In genomic region chr9:135066291-135066690, GRCh38 we compare ENCODE assay signal across 17 cellular contexts. TPM values are rescaled to one million over a fixed set of nuclear protein-coding genes. Genes with fewer than 3 reads are reported as not detected.
A peak's percentile ranks its signal among the peaks of the same experiment; 100 is the strongest.
DNase-seq lines count a peak whose midpoint lies in the region; ATAC-seq and TF ChIP-seq lines count a peak whose summit lies in the region.
"Had no signal": no experiment of that assay in that cellular context is flagged by ENCODE, and none has a peak within 500 bp of the region (broad histone marks: within the 10 kb centered on the region; RNA-seq: fewer than 3 reads in every experiment).

No MANE protein-coding gene starts in this region.

- no peak overlapping the region for H3K27ac ChIP-seq in neuronal stem cell (replicated peaks; ENCODE audit: low read length)
- no peak overlapping the region for H3K27ac ChIP-seq in upper lobe of right lung
- H3K27ac ChIP-seq in trophoblast cell (ENCODE audit: low read depth, low read length) = no peak overlapping the region
- H3K27ac ChIP-seq: BLaER1 had no signal

- H3K4me1 ChIP-seq in neuronal stem cell (ENCODE audit: control insufficient read depth in 2 of 2, insufficient read depth in 1 of 2, low read depth in 1 of 2, low read length in 2 of 2) = peaks cover 0 to 13% of the 10 kb centered on the region in 2 donors
- no peaks in the 10 kb centered on the region for H3K4me1 ChIP-seq in upper lobe of right lung
- H3K4me1 ChIP-seq in trophoblast cell (ENCODE audit: control insufficient read depth in 1 of 2, insufficient read depth in 2 of 2, low read length in 2 of 2) = no peaks in the 10 kb centered on the region
- H3K4me1 ChIP-seq: BLaER1 had no signal

- H3K36me3 Mint-ChIP-seq in activated T-cell treated with anti-CD3 and anti-CD28 coated beads, Interleukin-2, amount 50 U/mL, for 24 hours (ENCODE audit: low read depth) = no peaks in the 10 kb centered on the region
- peaks cover 2% of the 10 kb centered on the region for H3K36me3 Mint-ChIP-seq in chondrocyte (ENCODE audit: low read depth)
- H3K36me3 Mint-ChIP-seq: CD4-positive, CD25-positive, alpha-beta regulatory T cell had no signal

- H3K4ac ChIP-seq in neuronal stem cell (ENCODE audit: low read length) = no peak overlapping the region
- H3K4ac ChIP-seq in trophoblast cell (ENCODE audit: low read depth, low read length) = no peak overlapping the region

- H3K18ac ChIP-seq in neuronal stem cell (ENCODE audit: low read length) (no peak overlapping the region), trophoblast cell (ENCODE audit: low read length) (no peak overlapping the region)

- no peak overlapping the region for H3K23ac ChIP-seq in neuronal stem cell (ENCODE audit: low read depth, low read length, poor library complexity)
- H3K23ac ChIP-seq in trophoblast cell (ENCODE audit: low read length) = no peak overlapping the region

- H4K91ac ChIP-seq in neuronal stem cell (ENCODE audit: low read depth, low read length, poor library complexity) (no peak overlapping the region), trophoblast cell (ENCODE audit: low read depth, low read length) (no peak overlapping the region)

- no peak overlapping the region for H3K4me3 ChIP-seq in neuronal stem cell (ENCODE audit: low read length in 2 of 2)
- H3K4me3 ChIP-seq in upper lobe of right lung = no peak overlapping the region
- no peak overlapping the region for H3K4me3 ChIP-seq in trophoblast cell (ENCODE audit: low read depth, low read length)
- H3K4me3 ChIP-seq: BLaER1, GM23338 had no signal

- H3K36me3 ChIP-seq in neuronal stem cell (replicated peaks in 1 of 2; ENCODE audit: control insufficient read depth in 2 of 2, insufficient read depth in 2 of 2, low read length in 2 of 2) = no peaks in the 10 kb centered on the region
- H3K36me3 ChIP-seq in upper lobe of right lung = no peaks in the 10 kb centered on the region
- H3K36me3 ChIP-seq in trophoblast cell (ENCODE audit: control insufficient read depth in 1 of 2, insufficient read depth in 2 of 2, low read length in 2 of 2) = no peaks in the 10 kb centered on the region
- H3K36me3 ChIP-seq: BLaER1 had no signal

- no peaks in the 10 kb centered on the region for H3K79me2 ChIP-seq in trophoblast cell (ENCODE audit: control insufficient read depth, insufficient read depth, low read length, poor library complexity)

- WGBS in neuronal stem cell (ENCODE audit: extremely low coverage in 2 of 2, insufficient read length in 2 of 2, insufficient replicate concordance in 1 of 2), 2 donors = no CpG with 5 or more reads among the region's 7 CpGs
- WGBS in trophoblast cell (ENCODE audit: extremely low coverage, insufficient coverage, insufficient read length) = no CpG with 5 or more reads among the region's 7 CpGs

- H3K14ac ChIP-seq in neuronal stem cell (ENCODE audit: low read length) = no peak overlapping the region
- no peak overlapping the region for H3K14ac ChIP-seq in trophoblast cell (ENCODE audit: low read length)

- H4K8ac ChIP-seq in neuronal stem cell (ENCODE audit: low read depth, low read length) (no peak overlapping the region), trophoblast cell (ENCODE audit: low read depth, low read length) (no peak overlapping the region)

- H2BK5ac ChIP-seq in neuronal stem cell (ENCODE audit: low read length) = no peak overlapping the region
- no peak overlapping the region for H2BK5ac ChIP-seq in trophoblast cell (ENCODE audit: low read depth, low read length, poor library complexity)

- H2BK12ac ChIP-seq in neuronal stem cell (ENCODE audit: low read length) (peak overlapping the region; percentile 76), trophoblast cell (ENCODE audit: low read length) (no peak overlapping the region)

- peaks cover 17% of the 10 kb centered on the region for H3K9me3 Mint-ChIP-seq in activated T-cell treated with anti-CD3 and anti-CD28 coated beads, Interleukin-2, amount 50 U/mL, for 24 hours
- peaks cover 6% of the 10 kb centered on the region for H3K9me3 Mint-ChIP-seq in chondrocyte (ENCODE audit: low read depth)

- H3K27me3 Mint-ChIP-seq in activated T-cell treated with anti-CD3 and anti-CD28 coated beads, Interleukin-2, amount 50 U/mL, for 24 hours = peaks cover 49% of the 10 kb centered on the region
- peaks cover 55% of the 10 kb centered on the region for H3K27me3 Mint-ChIP-seq in chondrocyte (ENCODE audit: low read depth)

- intact Hi-C loops in upper lobe of right lung (cut with DNase I) (no loop called here), left colon (cut with DNase I, micrococcal nuclease) (no loop called here)

- H2AK5ac ChIP-seq in neuronal stem cell (ENCODE audit: low read depth, low read length) (no peak overlapping the region), trophoblast cell (ENCODE audit: low read length) (no peak overlapping the region)

- ATAC-seq in upper lobe of right lung (no peak), left colon (no peak)
- ATAC-seq: GM23338 had no signal

- H3K27ac Mint-ChIP-seq in activated T-cell treated with anti-CD3 and anti-CD28 coated beads, Interleukin-2, amount 50 U/mL, for 24 hours = no peak overlapping the region
- no peak overlapping the region for H3K27ac Mint-ChIP-seq in chondrocyte (ENCODE audit: unreplicated experiment)
- H3K27ac Mint-ChIP-seq: CD4-positive, CD25-positive, alpha-beta regulatory T cell; GM23338 had no signal

- H3K9ac ChIP-seq in neuronal stem cell (ENCODE audit: low read depth, low read length, poor library complexity) (peak overlapping the region; percentile 66), trophoblast cell (ENCODE audit: low read length) (no peak overlapping the region)
- H3K9ac ChIP-seq: BLaER1 had no signal

- H3K9me3 ChIP-seq in neuronal stem cell (replicated peaks in 1 of 2; ENCODE audit: control insufficient read depth in 2 of 2, insufficient read depth in 1 of 2, low read depth in 1 of 2, low read length in 2 of 2) = peaks cover 0 to 10% of the 10 kb centered on the region in 2 donors
- no peaks in the 10 kb centered on the region for H3K9me3 ChIP-seq in upper lobe of right lung
- H3K9me3 ChIP-seq in trophoblast cell (ENCODE audit: insufficient read depth, low read depth, low read length) = peaks cover 20% of the 10 kb centered on the region

- no peak overlapping the region for H4K12ac ChIP-seq in trophoblast cell (ENCODE audit: low read depth, low read length)

- TF ChIP-seq CTCF in chondrocyte (IDR thresholded peaks at IDR 0.05) = no peak
- no peak for TF ChIP-seq CTCF in upper lobe of right lung (IDR thresholded peaks at IDR 0.05)

- no peak overlapping the region for H2BK120ac ChIP-seq in neuronal stem cell (ENCODE audit: low read depth, low read length)
- no peak overlapping the region for H2BK120ac ChIP-seq in trophoblast cell (ENCODE audit: insufficient read depth, low read length, poor library complexity)

- H3K4me1 Mint-ChIP-seq in activated T-cell treated with anti-CD3 and anti-CD28 coated beads, Interleukin-2, amount 50 U/mL, for 24 hours (ENCODE audit: low read depth) = no peaks in the 10 kb centered on the region
- H3K4me1 Mint-ChIP-seq in chondrocyte (ENCODE audit: low read depth) = no peaks in the 10 kb centered on the region
- H3K4me1 Mint-ChIP-seq: CD4-positive, CD25-positive, alpha-beta regulatory T cell had no signal

- H3K4me2 ChIP-seq in neuronal stem cell (ENCODE audit: insufficient read depth, low read length, poor library complexity, severe bottlenecking) = no peak overlapping the region
- H3K4me2 ChIP-seq in trophoblast cell (ENCODE audit: low read length) = no peak overlapping the region
- H3K4me2 ChIP-seq: BLaER1, GM23338 had no signal

- no peak overlapping the region for H2BK15ac ChIP-seq in neuronal stem cell (ENCODE audit: low read length)

- H3K79me1 ChIP-seq in neuronal stem cell (ENCODE audit: low read depth, low read length) (peaks cover 3% of the 10 kb centered on the region), trophoblast cell (ENCODE audit: low read length) (no peaks in the 10 kb centered on the region)

- peaks cover 0 to 24% (median 0%) of the 10 kb centered on the region in 3 experiments for H3K27me3 ChIP-seq in neuronal stem cell (ENCODE audit: control insufficient read depth in 3 of 3, insufficient read depth in 3 of 3, low read depth in 1 of 3, low read length in 3 of 3)
- H3K27me3 ChIP-seq in upper lobe of right lung = peaks cover 20% of the 10 kb centered on the region
- H3K27me3 ChIP-seq in trophoblast cell (ENCODE audit: insufficient read depth, low read length) = no peaks in the 10 kb centered on the region

- H3K4me3 Mint-ChIP-seq in activated T-cell treated with anti-CD3 and anti-CD28 coated beads, Interleukin-2, amount 50 U/mL, for 24 hours = no peak overlapping the region
- H3K4me3 Mint-ChIP-seq in chondrocyte (ENCODE audit: unreplicated experiment) = no peak overlapping the region
- H3K4me3 Mint-ChIP-seq: CD4-positive, CD25-positive, alpha-beta regulatory T cell; GM23338 had no signal

- peak; percentile 1 for DNase-seq in activated T-cell treated with anti-CD3 and anti-CD28 coated beads, Interleukin-2, amount 50 U/mL, for 24 hours
- DNase-seq in activated T-cell treated with anti-CD3 and anti-CD28 coated beads, Interleukin-2, amount 50 U/mL, for 48 hours = no peak
- peak; percentile 46 for DNase-seq in chondrocyte (ENCODE audit: low spot score)
- no peak for DNase-seq in neuronal stem cell (ENCODE audit: low spot score)
- DNase-seq in upper lobe of right lung = peak; percentile 20
- no peak for DNase-seq in left colon
- no peak for DNase-seq in ureter (ENCODE audit: low spot score)
- DNase-seq in trophoblast cell = no peak
- DNase-seq: 8988T; AML-193; CD4-positive, CD25-positive, alpha-beta regulatory T cell; DMS53; GF-D8; H7 had no signal

- H2AFZ ChIP-seq in neuronal stem cell (ENCODE audit: low read length) (no peak overlapping the region), trophoblast cell (ENCODE audit: insufficient read depth, low read length, poor library complexity) (no peak overlapping the region)
- H2AFZ ChIP-seq: GM23338 had no signal

RNA-seq across cellular contexts. Expression of gene OLFM1, which starts 21.2 kb away (rescaled TPM):
- total RNA-seq in chondrocyte (1.2 to 4.2 TPM (median 2.8 TPM) in 3 replicates), upper lobe of right lung (26.0 TPM), left colon (1 to 10 TPM; 6.0 to 7.8 TPM), ureter (47.8 TPM)
- polyA plus RNA-seq in neuronal stem cell (2013, experiment 1 of 2) = 5.8 TPM
- polyA plus RNA-seq in neuronal stem cell (2013, experiment 2 of 2) = 5.8 TPM
- polyA plus RNA-seq in trophoblast cell (2013) = 0.10 TPM in 2 replicates
- total RNA-seq: CD4-positive, CD25-positive, alpha-beta regulatory T cell; HT-29 had no signal
- polyA plus RNA-seq: CD4-positive, CD25-positive, alpha-beta regulatory T cell had no signal

Comparison
In these comparisons a context has a peak if more than half of its experiments do, and no peak if none do; other contexts are left out.
1. DNase-seq: peak in activated T-cell treated with anti-CD3 and anti-CD28 coated beads, Interleukin-2, amount 50 U/mL, for 24 hours (single experiment), chondrocyte (single experiment) and upper lobe of right lung (single experiment); none in activated T-cell treated with anti-CD3 and anti-CD28 coated beads, Interleukin-2, amount 50 U/mL, for 48 hours (0 of 2), neuronal stem cell (single experiment), left colon (0 of 2), ureter (single experiment) and trophoblast cell (0 of 2).